17 cellular contexts compared by ENCODE assay signal in the genomic region with DNA sequence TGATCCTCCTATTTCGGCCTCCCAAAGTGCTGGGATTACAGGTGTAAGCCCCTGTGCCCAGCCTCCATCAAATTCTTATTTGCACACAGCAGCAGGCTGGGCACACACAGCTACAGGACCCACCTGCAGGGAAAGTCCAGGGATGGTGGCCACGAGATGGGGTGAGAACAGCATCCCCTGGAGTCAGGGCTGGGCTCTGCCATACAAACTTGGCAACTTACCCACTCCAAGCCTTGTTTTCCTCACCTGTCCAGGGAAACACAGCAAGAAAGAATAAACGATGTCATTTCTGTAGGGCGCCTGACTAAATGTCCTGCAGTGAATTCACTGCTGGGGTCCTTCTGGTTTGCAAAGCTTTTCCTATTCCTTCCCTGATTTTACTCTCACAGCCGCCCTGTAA. TPM values are rescaled to one million over a fixed set of nuclear protein-coding genes. Genes with fewer than 3 reads are reported as not detected.
DNase-seq lines count a peak whose midpoint lies in the region; ATAC-seq and TF ChIP-seq lines count a peak whose summit lies in the region.
"Had no signal": no experiment of that assay in that cellular context is flagged by ENCODE, and none has a peak within 500 bp of the region (broad histone marks: within the 10 kb centered on the region; RNA-seq: fewer than 3 reads in every experiment).

No MANE protein-coding gene starts in this region.

- no peaks in the 10 kb centered on the region for H3K36me3 ChIP-seq in breast epithelium
- no peaks in the 10 kb centered on the region for H3K36me3 ChIP-seq in IMR-90 (ENCODE audit: control insufficient read depth, insufficient read depth, low read length)
- no peaks in the 10 kb centered on the region for H3K36me3 ChIP-seq in brain microvascular endothelial cell (replicated peaks)
- H3K36me3 ChIP-seq in neuronal stem cell (replicated peaks in 1 of 2; ENCODE audit: control insufficient read depth in 2 of 2, insufficient read depth in 2 of 2, low read length in 2 of 2) = no peaks in the 10 kb centered on the region

- POLR2A ChIA-PET in MCF 10A (lab: Yijun Ruan, JAX) = no interaction called here
- POLR2A ChIA-PET in IMR-90 (lab: Charles Lee; ENCODE audit: unreplicated experiment) = no interaction called here

- H3K9me1 ChIP-seq in IMR-90 (ENCODE audit: insufficient read depth, low read length) = peaks cover 12% of the 10 kb centered on the region

- H3K36me3 Mint-ChIP-seq in MCF 10A (ENCODE audit: insufficient read depth, unreplicated experiment) = peaks cover 7% of the 10 kb centered on the region

- H2BK120ac ChIP-seq in IMR-90 (ENCODE audit: low read depth, low read length) (no peak overlapping the region), neuronal stem cell (ENCODE audit: low read depth, low read length) (no peak overlapping the region)

- no peak overlapping the region for H2AFZ ChIP-seq in IMR-90 (replicated peaks; ENCODE audit: low read length, poor library complexity)
- H2AFZ ChIP-seq in neuronal stem cell (ENCODE audit: low read length) = no peak overlapping the region

- dilution Hi-C loops in IMR-90 (cut with HindIII; ENCODE audit: low sequenced_read_pairs, unreplicated experiment) = no loop called here

- H3K4me3 ChIP-seq in breast epithelium = no peak overlapping the region
- H3K4me3 ChIP-seq in IMR-90 (ENCODE audit: insufficient read depth, low read depth, low read length) = no peak overlapping the region
- H3K4me3 ChIP-seq in brain microvascular endothelial cell (ENCODE audit: low read depth, low read length) = no peak overlapping the region
- H3K4me3 ChIP-seq in neuronal stem cell (ENCODE audit: low read length in 2 of 2) = no peak overlapping the region

- no peaks in the 10 kb centered on the region for H3K27me3 ChIP-seq in breast epithelium
- H3K27me3 ChIP-seq in IMR-90 (ENCODE audit: control insufficient read depth, insufficient read depth, low read length) = no peaks in the 10 kb centered on the region
- H3K27me3 ChIP-seq in brain microvascular endothelial cell (replicated peaks) = no peaks in the 10 kb centered on the region
- H3K27me3 ChIP-seq in neuronal stem cell (ENCODE audit: control insufficient read depth in 3 of 3, insufficient read depth in 3 of 3, low read depth in 1 of 3, low read length in 3 of 3) = no peaks in the 10 kb centered on the region

- H3K4ac ChIP-seq in IMR-90 (ENCODE audit: low read depth, low read length) = no peak overlapping the region
- no peak overlapping the region for H3K4ac ChIP-seq in neuronal stem cell (ENCODE audit: low read length)

- WGBS in IMR-90 (ENCODE audit: extremely low coverage in 2 of 2, insufficient read length in 1 of 2), 2 experiments = no CpG with 5 or more reads among the region's 5 CpGs
- no CpG with 5 or more reads among the region's 5 CpGs for WGBS in neuronal stem cell (ENCODE audit: extremely low coverage in 2 of 2, insufficient read length in 2 of 2, insufficient replicate concordance in 1 of 2), 2 donors

- no peak overlapping the region for H3K18ac ChIP-seq in IMR-90 (ENCODE audit: low read depth, low read length)
- no peak overlapping the region for H3K18ac ChIP-seq in neuronal stem cell (ENCODE audit: low read length)

- H4K5ac ChIP-seq in IMR-90 (ENCODE audit: low read depth, low read length) = no peak overlapping the region

- BruUV-seq in MCF 10A (replicated peaks; lab: Mats Ljungman, UMichigan) (no TSS peak), IMR-90 (replicated peaks; lab: Mats Ljungman, UMichigan) (no TSS peak)

- no peaks in the 10 kb centered on the region for H3K79me1 ChIP-seq in IMR-90 (ENCODE audit: low read depth in 1 of 2, low read length in 2 of 2)
- no peaks in the 10 kb centered on the region for H3K79me1 ChIP-seq in neuronal stem cell (ENCODE audit: low read depth, low read length)

- no peaks in the 10 kb centered on the region for H3K27me3 Mint-ChIP-seq in MCF 10A (ENCODE audit: insufficient read depth, unreplicated experiment)

- H2BK20ac ChIP-seq in IMR-90 (ENCODE audit: low read depth, low read length) = no peak overlapping the region

- H2BK15ac ChIP-seq in IMR-90 (ENCODE audit: low read depth, low read length) (no peak overlapping the region), neuronal stem cell (ENCODE audit: low read length) (no peak overlapping the region)

- no peak overlapping the region for H3K27ac Mint-ChIP-seq in MCF 10A (ENCODE audit: low read depth, unreplicated experiment)
- H3K27ac Mint-ChIP-seq: T-helper 1 cell treated with Interleukin-12 subunit alpha and Interleukin-12 subunit beta and Interleukin-4 antibody, amounts not matched to agents 30 μg/mL and 1 μg/mL, for 36 hours had no signal

- H4K91ac ChIP-seq in IMR-90 (ENCODE audit: insufficient read depth, low read depth, low read length) = no peak overlapping the region
- no peak overlapping the region for H4K91ac ChIP-seq in neuronal stem cell (ENCODE audit: low read depth, low read length, poor library complexity)

- DNase-seq in MCF 10A (ENCODE audit: unreplicated experiment) (peak; percentile 14), breast epithelium (ENCODE audit: low spot score in 2 of 2) (no peak), IMR-90 (no peak), brain microvascular endothelial cell (no peak), neuronal stem cell (ENCODE audit: low spot score) (no peak), GM19238 (ENCODE audit: insufficient read length, low spot score) (no peak), anterior cingulate cortex (lab: John Stamatoyannopoulos, UW) (no peak)
- no peak for DNase-seq in activated T-cell treated with anti-CD3 and anti-CD28 coated beads, Interleukin-2, amount 50 U/mL, for 48 hours
- DNase-seq: HCEC 1CT, KG1, NCI-H146, NCI-H2081, NCI-H2227 treated with DMSO at 0.1 percent for 48 hours, NCI-H524, SIG-M5 had no signal

- H2AK5ac ChIP-seq in IMR-90 (ENCODE audit: low read depth, low read length) (no peak overlapping the region), neuronal stem cell (ENCODE audit: low read depth, low read length) (no peak overlapping the region)

- H4K8ac ChIP-seq in IMR-90 (ENCODE audit: low read depth in 2 of 2, low read length in 2 of 2) = no peak overlapping the region
- no peak overlapping the region for H4K8ac ChIP-seq in neuronal stem cell (ENCODE audit: low read depth, low read length)

- no peaks in the 10 kb centered on the region for H3K9me3 ChIP-seq in breast epithelium
- H3K9me3 ChIP-seq in IMR-90 (ENCODE audit: control insufficient read depth, insufficient read depth, low read length) = no peaks in the 10 kb centered on the region
- no peaks in the 10 kb centered on the region for H3K9me3 ChIP-seq in neuronal stem cell (replicated peaks in 1 of 2; ENCODE audit: control insufficient read depth in 2 of 2, insufficient read depth in 1 of 2, low read depth in 1 of 2, low read length in 2 of 2)

- H3K4me3 Mint-ChIP-seq in MCF 10A (ENCODE audit: unreplicated experiment) = no peak overlapping the region
- H3K4me3 Mint-ChIP-seq: T-helper 1 cell treated with Interleukin-12 subunit alpha and Interleukin-12 subunit beta and Interleukin-4 antibody, amounts not matched to agents 30 μg/mL and 1 μg/mL, for 36 hours had no signal

- ATAC-seq in IMR-90 (ENCODE audit: low read depth) = no peak

- H3K23ac ChIP-seq in IMR-90 (ENCODE audit: low read depth, low read length) (no peak overlapping the region), neuronal stem cell (ENCODE audit: low read depth, low read length, poor library complexity) (peak overlapping the region; percentile 43)

- intact Hi-C loops in MCF 10A (cut with micrococcal nuclease) (no loop called here), breast epithelium (cut with DNase I; ENCODE audit: low total_unique reads) (no loop called here), IMR-90 (cut with micrococcal nuclease) (no loop called here)

- H3K4me2 ChIP-seq in IMR-90 (ENCODE audit: low read depth, low read length) = no peak overlapping the region
- no peak overlapping the region for H3K4me2 ChIP-seq in neuronal stem cell (ENCODE audit: insufficient read depth, low read length, poor library complexity, severe bottlenecking)

- CTCF ChIA-PET in MCF 10A (lab: Yijun Ruan, JAX) = interaction anchor here (0.8 kb wide), 1 partner anchor 228 kb away, joined by 3 read pairs; no protein-coding TSS in a partner anchor
- CTCF ChIA-PET in IMR-90 (lab: Yijun Ruan, JAX) = no interaction called here

- H3K27ac ChIP-seq in breast epithelium = no peak overlapping the region
- H3K27ac ChIP-seq in IMR-90 (ENCODE audit: insufficient read depth, low read length) = no peak overlapping the region
- H3K27ac ChIP-seq in brain microvascular endothelial cell = no peak overlapping the region
- no peak overlapping the region for H3K27ac ChIP-seq in neuronal stem cell (replicated peaks; ENCODE audit: low read length)
- H3K27ac ChIP-seq: C4-2B had no signal

- H3K14ac ChIP-seq in IMR-90 (replicated peaks; ENCODE audit: low read depth, low read length) = no peak overlapping the region
- no peak overlapping the region for H3K14ac ChIP-seq in neuronal stem cell (ENCODE audit: low read length)

- H3K9ac ChIP-seq in IMR-90 (ENCODE audit: low read depth, low read length) = no peak overlapping the region
- no peak overlapping the region for H3K9ac ChIP-seq in neuronal stem cell (ENCODE audit: low read depth, low read length, poor library complexity)

- no peak for TF ChIP-seq CTCF in MCF 10A (IDR thresholded peaks at IDR 0.05; ENCODE audit: unreplicated experiment)
- no peak for TF ChIP-seq CTCF in breast epithelium (IDR thresholded peaks at IDR 0.05)
- no peak for TF ChIP-seq CTCF in IMR-90 (conservative IDR thresholded peaks at IDR 0.05; ENCODE audit: low read depth, low read length)
- peak; percentile 25 for TF ChIP-seq CTCF in brain microvascular endothelial cell (IDR thresholded peaks at IDR 0.05; ENCODE audit: low read depth, low read length, missing control alignments)

- no peak for TF ChIP-seq RAD21 in IMR-90 (IDR thresholded peaks at IDR 0.05; ENCODE audit: low read length)

- in situ Hi-C loops in IMR-90 (cut with MboI; ENCODE audit: low sequenced_read_pairs) (no loop called here), brain microvascular endothelial cell (cut with HindIII; ENCODE audit: low pct_ligation_motif_present, low sequenced_read_pairs) (no loop called here)

- H4K20me1 ChIP-seq in IMR-90 (ENCODE audit: insufficient read depth, low read length) = no peaks in the 10 kb centered on the region

- no peak overlapping the region for H2BK12ac ChIP-seq in neuronal stem cell (ENCODE audit: low read length)

- TF ChIP-seq POLR2A in breast epithelium (IDR thresholded peaks at IDR 0.05) = no peak
- no peak for TF ChIP-seq POLR2A in IMR-90 (IDR thresholded peaks at IDR 0.05; ENCODE audit: low read depth, low read length)

- H3K4me1 Mint-ChIP-seq in MCF 10A (ENCODE audit: insufficient read depth, unreplicated experiment) = peaks cover 11% of the 10 kb centered on the region

- no peaks in the 10 kb centered on the region for H3K9me3 Mint-ChIP-seq in MCF 10A (ENCODE audit: unreplicated experiment)
- H3K9me3 Mint-ChIP-seq: T-helper 1 cell treated with Interleukin-12 subunit alpha and Interleukin-12 subunit beta and Interleukin-4 antibody, amounts not matched to agents 30 μg/mL and 1 μg/mL, for 36 hours had no signal

- H2AK9ac ChIP-seq in IMR-90 (replicated peaks; ENCODE audit: low read depth, low read length, poor library complexity) = peak overlapping the region; percentile 24

- H3K4me1 ChIP-seq in breast epithelium (no peaks in the 10 kb centered on the region), IMR-90 (ENCODE audit: control insufficient read depth, insufficient read depth, low read length) (peaks cover 5% of the 10 kb centered on the region; the same call in 1 of the 2 replicates), neuronal stem cell (ENCODE audit: control insufficient read depth in 2 of 2, insufficient read depth in 1 of 2, low read depth in 1 of 2, low read length in 2 of 2) (no peaks in the 10 kb centered on the region)

- H2BK5ac ChIP-seq in IMR-90 (ENCODE audit: low read depth, low read length, poor library complexity, severe bottlenecking) (no peak overlapping the region), neuronal stem cell (ENCODE audit: low read length) (no peak overlapping the region)

- H3K56ac ChIP-seq in IMR-90 (ENCODE audit: extremely low read depth, insufficient read depth, low read length) = no peak overlapping the region

RNA-seq across cellular contexts. Expression of gene MYH16, which starts 5.5 kb away (rescaled TPM):
- total RNA-seq in MCF 10A (2022) = 0.33 TPM in 1 of 2 replicates, not detected in the other
- total RNA-seq in breast epithelium = not detected
- total RNA-seq in IMR-90 (2012; rRNA removed) = 0.18 and 0.28 TPM in 2 replicates
- polyA plus RNA-seq in IMR-90 (2012; rRNA removed) = 0.03 and 0.09 TPM in 2 replicates
- polyA plus RNA-seq in IMR-90 (2012; cell fraction: cytosol; rRNA removed) = 0.02 and 0.09 TPM in 2 replicates
- polyA plus RNA-seq in IMR-90 (2012; cell fraction: nucleus; rRNA removed; ENCODE audit: low replicate concordance) = 0.03 and 0.04 TPM in 2 replicates
- polyA plus RNA-seq in neuronal stem cell (2013, experiment 1 of 2) = not detected
- polyA plus RNA-seq in neuronal stem cell (2013, experiment 2 of 2) = not detected

RNA-seq across cellular contexts. Expression of gene ARPC1A, which starts 47.5 kb away (rescaled TPM):
- total RNA-seq in MCF 10A (2022) (149 and 180 TPM in 2 replicates), breast epithelium (100 to 1,000 TPM; 113 to 122 (median 117) TPM), IMR-90 (2012; rRNA removed) (321 and 327 TPM in 2 replicates)
- 253 and 260 TPM in 2 replicates for polyA plus RNA-seq in IMR-90 (2012; rRNA removed)
- 307 and 343 TPM in 2 replicates for polyA plus RNA-seq in IMR-90 (2012; cell fraction: cytosol; rRNA removed)
- 103 and 113 TPM in 2 replicates for polyA plus RNA-seq in IMR-90 (2012; cell fraction: nucleus; rRNA removed; ENCODE audit: low replicate concordance)
- 238 TPM for polyA plus RNA-seq in neuronal stem cell (2013, experiment 1 of 2)
- polyA plus RNA-seq in neuronal stem cell (2013, experiment 2 of 2) = 242 TPM
